11 cellular contexts compared by ENCODE assay signal in the genomic region with DNA sequence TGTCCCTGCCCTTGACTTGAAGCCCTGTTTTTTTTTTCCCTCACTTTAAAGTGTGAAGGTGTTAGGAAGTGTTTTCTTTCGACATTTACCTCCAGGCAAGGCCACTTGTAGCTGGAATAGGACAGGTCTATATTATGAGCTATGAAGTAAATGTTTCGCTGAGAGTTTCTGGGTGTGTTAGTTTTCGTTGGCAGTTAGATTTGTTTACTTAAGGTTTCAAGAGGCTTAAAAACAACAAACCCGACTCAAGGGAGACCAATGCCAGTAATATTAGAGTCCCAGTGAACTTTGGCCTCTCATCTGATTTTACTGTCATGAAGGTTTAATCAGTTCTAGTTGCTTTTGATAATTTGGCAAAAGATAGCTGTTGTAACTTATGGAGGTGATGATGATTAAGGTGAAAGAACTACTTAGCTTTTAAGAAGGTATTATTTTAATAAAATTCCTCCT. TPM values are rescaled to one million over a fixed set of nuclear protein-coding genes. Genes with fewer than 3 reads are reported as not detected.
A peak's percentile ranks its signal among the peaks of the same experiment; 100 is the strongest.
DNase-seq lines count a peak whose midpoint lies in the region; ATAC-seq, FAIRE-seq and TF ChIP-seq lines count a peak whose summit lies in the region.
"Had no signal": no experiment of that assay in that cellular context is flagged by ENCODE, and none has a peak within 500 bp of the region (broad histone marks: within the 10 kb centered on the region; RNA-seq: fewer than 3 reads in every experiment).

No MANE protein-coding gene starts in this region.

- no peak overlapping the region for H3K4me3 ChIP-seq in RWPE2 (ENCODE audit: severe bottlenecking)
- no peak overlapping the region for H3K4me3 ChIP-seq in fibroblast of pulmonary artery (replicated peaks; ENCODE audit: low read depth, low read length)
- no peak overlapping the region for H3K4me3 ChIP-seq in small intestine (ENCODE audit: low read depth in 1 of 2, low read length in 2 of 2)
- H3K4me3 ChIP-seq in lower leg skin (ENCODE audit: low read depth, poor library complexity, severe bottlenecking), result no peak overlapping the region
- no peak overlapping the region for H3K4me3 ChIP-seq in OCI-LY7 (ENCODE audit: low read depth, low read length, poor library complexity, severe bottlenecking)

- TF ChIP-seq POLR2A in lower leg skin (IDR thresholded peaks at IDR 0.05), result no peak

- POLR2A ChIA-PET in OCI-LY7 (lab: Charles Lee), result no interaction called here

- peaks cover 48% of the 10 kb centered on the region for H3K4me1 ChIP-seq in RWPE2 (ENCODE audit: insufficient read depth, poor library complexity, severe bottlenecking)
- peaks cover 0 to 3% of the 10 kb centered on the region in 2 donors for H3K4me1 ChIP-seq in small intestine (ENCODE audit: control insufficient read depth in 2 of 2, insufficient read depth in 1 of 2, low read depth in 1 of 2, low read length in 1 of 2)
- H3K4me1 ChIP-seq in OCI-LY7 (ENCODE audit: insufficient read depth, low read length, poor library complexity, severe bottlenecking), result no peaks in the 10 kb centered on the region

- no peaks in the 10 kb centered on the region for H3K79me2 ChIP-seq in OCI-LY7 (ENCODE audit: insufficient read depth, low read depth, low read length)

- peak; percentile 49 for FAIRE-seq in small intestine (lab: Jason Lieb, UNC)

- no peak for TF ChIP-seq CTCF in RWPE2 (IDR thresholded peaks at IDR 0.05; ENCODE audit: poor library complexity, severe bottlenecking)
- TF ChIP-seq CTCF in fibroblast of pulmonary artery (IDR thresholded peaks at IDR 0.05; ENCODE audit: low read length, missing control alignments), result no peak
- no peak for TF ChIP-seq CTCF in lower leg skin (IDR thresholded peaks at IDR 0.05)
- TF ChIP-seq CTCF in OCI-LY7 (conservative IDR thresholded peaks at IDR 0.05; ENCODE audit: low read length), result no peak

- ATAC-seq in RWPE2 (ENCODE audit: low read depth) (peak; percentile 65), GM21526 (IDR thresholded peaks at IDR 0.05; ENCODE audit: low FRiP score, unreplicated experiment) (no peak)
- ATAC-seq: WTC11 had no signal

- H3K36me3 ChIP-seq in RWPE2 (ENCODE audit: low read depth) (no peaks in the 10 kb centered on the region), small intestine (ENCODE audit: control insufficient read depth in 2 of 2, insufficient read depth in 2 of 2, low read length in 2 of 2) (no peaks in the 10 kb centered on the region), OCI-LY7 (ENCODE audit: insufficient read depth, low read length) (no peaks in the 10 kb centered on the region)

- DNase-seq in M059J (ENCODE audit: low read depth) (peak; percentile 69), RWPE2 (ENCODE audit: low spot score) (no peak), fibroblast of pulmonary artery (ENCODE audit: low read depth) (peak; percentile 44), small intestine (peak; percentile 92), lower leg skin (ENCODE audit: low spot score in 2 of 2) (no peak), OCI-LY7 (ENCODE audit: low spot score) (no peak), NCI-H82 treated with DMSO at 0.1 percent for 48 hours (lab: John Stamatoyannopoulos, UW; ENCODE audit: unreplicated experiment) (no peak)
- DNase-seq: activated naive CD8-positive, alpha-beta T cell treated with anti-CD3 and anti-CD28 coated beads for 36 hours; NCI-H2081 treated with DMSO at 0.1 percent for 48 hours had no signal

- BruUV-seq in OCI-LY7 (replicated peaks; lab: Mats Ljungman, UMichigan), result no TSS peak

- CTCF ChIA-PET in OCI-LY7 (lab: Charles Lee; ENCODE audit: unreplicated experiment), result no interaction called here

- intact Hi-C loops in lower leg skin (cut with DNase I; ENCODE audit: low total_unique reads) (no loop called here), OCI-LY7 (cut with micrococcal nuclease; ENCODE audit: unreplicated experiment) (no loop called here)

- H3K9me3 ChIP-seq in RWPE2 (ENCODE audit: severe bottlenecking) (no peaks in the 10 kb centered on the region), small intestine (ENCODE audit: control insufficient read depth, low read depth) (no peaks in the 10 kb centered on the region), OCI-LY7 (ENCODE audit: low read length) (no peaks in the 10 kb centered on the region)

- 7 to 31% (median 22%) methylated on average over 4 of the region's 4 CpGs for WGBS in small intestine, 3 donors
- WGBS in lower leg skin, 2 donors, result 36 to 44% methylated on average over 4 of the region's 4 CpGs

- no peak overlapping the region for H2AFZ ChIP-seq in OCI-LY7 (ENCODE audit: low read length)

- H4K20me1 ChIP-seq in OCI-LY7 (ENCODE audit: insufficient read depth, low read length), result no peaks in the 10 kb centered on the region

- H3K27ac ChIP-seq in RWPE2 (ENCODE audit: poor library complexity, severe bottlenecking) (peak overlapping the region; percentile 10), small intestine (ENCODE audit: low read depth in 1 of 2, low read length in 1 of 2) (peak overlapping the region; percentile 68 to 75), OCI-LY7 (ENCODE audit: low read depth, low read length, poor library complexity, severe bottlenecking) (no peak overlapping the region)

- no peak overlapping the region for H3K4me2 ChIP-seq in OCI-LY7 (ENCODE audit: low read length)

- no peaks in the 10 kb centered on the region for H3K9me2 ChIP-seq in OCI-LY7 (ENCODE audit: insufficient read depth, low read length)

- no peaks in the 10 kb centered on the region for H3K27me3 ChIP-seq in RWPE2 (ENCODE audit: insufficient read depth, poor library complexity, severe bottlenecking)
- no peaks in the 10 kb centered on the region for H3K27me3 ChIP-seq in small intestine (ENCODE audit: control insufficient read depth in 2 of 2, insufficient read depth in 2 of 2, low read length in 2 of 2)

RNA-seq across cellular contexts. Expression of gene OCLN, which starts 25.2 kb away (rescaled TPM):
- total RNA-seq in M059J (2014; rRNA removed; shearing (Covaris generic)), result 15.7 and 24.4 TPM in 2 replicates
- 10 to 100 TPM in 1 of 3 donors, 1 to 10 TPM in 2; 7.8 to 16.2 (median 8.5) TPM for polyA plus RNA-seq in small intestine
- 100 to 1,000 TPM in 1 of 4 donors, 10 to 100 TPM in 3; 71.0 to 102 (median 89.6) TPM for total RNA-seq in lower leg skin
- total RNA-seq in OCI-LY7 (2014; rRNA removed; shearing (Covaris generic)), result 0.50 and 1.8 TPM in 2 replicates
- total RNA-seq in OCI-LY7 (2022), result 1.1 and 1.4 TPM in 2 replicates

RNA-seq across cellular contexts. Expression of gene GTF2H2C, which starts 42.2 kb away (rescaled TPM):
- 32.1 and 35.0 TPM in 2 replicates for total RNA-seq in M059J (2014; rRNA removed; shearing (Covaris generic))
- 10 to 100 TPM in 2 of 3 donors, 1 to 10 TPM in 1; 5.7 to 19.6 (median 12.5) TPM for polyA plus RNA-seq in small intestine
- total RNA-seq in lower leg skin (10 to 100 TPM in 3 of 4 donors, 1 to 10 TPM in 1; 4.3 to 14.5 (median 13.3) TPM), OCI-LY7 (2022) (44.9 and 48.8 TPM in 2 replicates)
- total RNA-seq in OCI-LY7 (2014; rRNA removed; shearing (Covaris generic)), result 45.9 and 60.1 TPM in 2 replicates

Comparison
In these comparisons a context has a peak if more than half of its experiments do, and no peak if none do; other contexts are left out.
1. DNase-seq: peak in M059J (single experiment), fibroblast of pulmonary artery (single experiment) and small intestine (single experiment); none in RWPE2 (single experiment), lower leg skin (0 of 2), OCI-LY7 (single experiment) and NCI-H82 treated with DMSO at 0.1 percent for 48 hours (single experiment).